1 cellular context compared by ENCODE assay signal in the genomic region with DNA sequence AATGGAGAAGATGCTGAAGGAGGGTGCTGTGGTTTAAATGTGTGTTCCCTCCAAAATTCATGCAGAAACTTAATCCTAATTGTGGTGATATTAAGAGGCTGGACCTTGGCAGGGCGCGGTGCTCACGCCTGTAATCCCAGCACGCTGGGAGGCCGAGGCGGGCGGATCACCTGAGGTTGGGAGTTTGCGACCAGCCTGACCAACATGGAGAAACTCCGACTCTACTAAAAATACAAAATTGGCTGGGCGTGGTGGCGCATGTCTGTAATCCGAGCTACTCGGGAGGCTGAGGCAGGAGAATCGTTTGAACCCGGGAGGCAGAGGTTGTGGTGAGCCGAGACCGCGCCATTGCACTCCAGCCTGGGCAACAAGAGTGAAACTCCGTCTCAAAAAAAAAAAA. TPM values are rescaled to one million over a fixed set of nuclear protein-coding genes. Genes with fewer than 3 reads are reported as not detected.
"Had no signal": no experiment of that assay in that cellular context is flagged by ENCODE, and none has a peak within 500 bp of the region (broad histone marks: within the 10 kb centered on the region; RNA-seq: fewer than 3 reads in every experiment).

No MANE protein-coding gene starts in this region.

RNA-seq across cellular contexts. Expression of gene SLC2A3, which starts 18.9 kb away (rescaled TPM):
- total RNA-seq: PC-3 had no signal
